Comparison of ENCODE assay signal across 24 cellular contexts in genomic region chr11:28195449-28195848, GRCh38.
DNase-seq lines count a peak whose midpoint lies in the region; ATAC-seq, FAIRE-seq and TF ChIP-seq lines count a peak whose summit lies in the region.
"Had no signal": no experiment of that assay in that cellular context is flagged by ENCODE, and none has a peak within 500 bp of the region (broad histone marks: within the 10 kb centered on the region; RNA-seq: fewer than 3 reads in every experiment).

No MANE protein-coding gene starts in this region.

- H3K9me3 ChIP-seq in SJSA1 (replicated peaks): no peaks in the 10 kb centered on the region
- no peaks in the 10 kb centered on the region for H3K9me3 ChIP-seq in astrocyte (ENCODE audit: insufficient read depth, low read depth, low read length)
- no peaks in the 10 kb centered on the region for H3K9me3 ChIP-seq in mammary epithelial cell (replicated peaks; ENCODE audit: insufficient read depth, low read length)

- H3K79me2 ChIP-seq in astrocyte (ENCODE audit: insufficient read depth, low read length) (no peaks in the 10 kb centered on the region), mammary epithelial cell (ENCODE audit: insufficient read depth, low read length) (no peaks in the 10 kb centered on the region)

- in situ Hi-C loops in mammary epithelial cell (cut with MboI; ENCODE audit: low sequenced_read_pairs in 2 of 2): no loop called here

- peak; percentile 50 for FAIRE-seq in astrocyte (lab: Jason Lieb, UNC)
- FAIRE-seq: A549, D721Med, GM12891, GM19239 had no signal

- no peak overlapping the region for H3K4me2 ChIP-seq in astrocyte (ENCODE audit: low read length)
- H3K4me2 ChIP-seq in mammary epithelial cell (ENCODE audit: insufficient read depth, low read depth, low read length): no peak overlapping the region
- H3K4me2 ChIP-seq: A549; BLaER1 treated with 17β-estradiol and CSF1 and Interleukin-3, amounts not matched to agents 10 nM and 100 nM had no signal

- H3K4me3 ChIP-seq in SJSA1: no peak overlapping the region
- H3K4me3 ChIP-seq in astrocyte (ENCODE audit: insufficient read depth, low read depth, low read length): no peak overlapping the region
- H3K4me3 ChIP-seq in mammary epithelial cell (replicated peaks in 1 of 3; ENCODE audit: insufficient read depth in 1 of 3, low read depth in 2 of 3, low read length in 3 of 3): no peak overlapping the region
- H3K4me3 ChIP-seq: A549; BLaER1 treated with 17β-estradiol and CSF1 and Interleukin-3, amounts not matched to agents 10 nM and 100 nM had no signal

- H3K36me3 ChIP-seq in SJSA1: peaks cover 10% of the 10 kb centered on the region
- H3K36me3 ChIP-seq in astrocyte (ENCODE audit: insufficient read depth, low read length): no peaks in the 10 kb centered on the region
- H3K36me3 ChIP-seq in mammary epithelial cell (ENCODE audit: insufficient read depth, low read length): no peaks in the 10 kb centered on the region

- H3K36me3 Mint-ChIP-seq in HFFc6 (ENCODE audit: low read depth): peaks cover 43% of the 10 kb centered on the region
- H3K36me3 Mint-ChIP-seq in astrocyte (ENCODE audit: low read depth, unreplicated experiment): peaks cover 4% of the 10 kb centered on the region

- 95% methylated on average over 2 of the region's 2 CpGs for WGBS in mammary epithelial cell (ENCODE audit: low coverage, missing lambda C conversion rate)

- no TSS peak for BruUV-seq in mammary epithelial cell (replicated peaks; lab: Mats Ljungman, UMichigan)

- DNase-seq in EH (ENCODE audit: low read depth) (peak; percentile 42), HFFc6 (peak; percentile 29), SJSA1 (ENCODE audit: low read depth in 1 of 2, low spot score in 2 of 2) (peak in 1 of 2 experiments; percentile 69), astrocyte (ENCODE audit: low read depth) (no peak), mammary epithelial cell (no peak), SW 1271 (lab: John Stamatoyannopoulos, UW) (no peak)
- DNase-seq in activated CD4-positive, alpha-beta T cell treated with anti-CD3 and anti-CD28 coated beads, Interleukin-2, amount 50 U/mL, for 1 hour: no peak
- no peak for DNase-seq in stimulated activated naive CD8-positive, alpha-beta T cell treated with anti-CD3 and anti-CD28 coated beads, Interleukin-15, Interleukin-2, amounts not matched to agents 100 U/mL and 50 U/mL, for 24 hours
- DNase-seq: AML-193; Caco-2; Calu3; CD4-positive, alpha-beta T cell; CD8-positive, alpha-beta T cell; DMS79 treated with DMSO at 0.1 percent for 48 hours; EL; GDM1 had no signal

- H3K27ac ChIP-seq in SJSA1 (peak overlapping the region; percentile 63), astrocyte (ENCODE audit: low read depth, low read length) (no peak overlapping the region), mammary epithelial cell (ENCODE audit: insufficient read depth, low read depth, low read length) (no peak overlapping the region)
- H3K27ac ChIP-seq: 22Rv1; A549; BLaER1 treated with 17β-estradiol and CSF1 and Interleukin-3, amounts not matched to agents 10 nM and 100 nM; C4-2B had no signal

- H3K27ac Mint-ChIP-seq in HFFc6 (peak overlapping the region; percentile 34; the same call in 1 of the 2 replicates), astrocyte (ENCODE audit: unreplicated experiment) (no peak overlapping the region)
- H3K27ac Mint-ChIP-seq: B cell; CD4-positive, alpha-beta T cell; CD8-positive, alpha-beta T cell had no signal

- CTCF ChIA-PET in mammary epithelial cell (lab: Charles Lee; ENCODE audit: low non-redundant PET): no interaction called here

- H2AFZ ChIP-seq in astrocyte (ENCODE audit: low read depth, low read length) (no peak overlapping the region), mammary epithelial cell (ENCODE audit: low read depth, low read length) (no peak overlapping the region)

- intact Hi-C loops in mammary epithelial cell (cut with micrococcal nuclease): no loop called here

- TF ChIP-seq CTCF in HFFc6 (IDR thresholded peaks at IDR 0.05): no peak
- TF ChIP-seq CTCF in astrocyte (IDR thresholded peaks at IDR 0.05; ENCODE audit: insufficient read depth, low read depth, low read length): no peak
- TF ChIP-seq CTCF in mammary epithelial cell (conservative IDR thresholded peaks at IDR 0.05 in 1 of 2, IDR thresholded peaks at IDR 0.05 in 1 of 2; ENCODE audit: extremely low read depth in 1 of 2, insufficient read depth in 1 of 2, low read depth in 1 of 2, low read length in 2 of 2): no peak

- peaks cover 18% of the 10 kb centered on the region for H3K4me1 ChIP-seq in SJSA1 (replicated peaks)
- H3K4me1 ChIP-seq in astrocyte (ENCODE audit: insufficient read depth, low read length): no peaks in the 10 kb centered on the region
- no peaks in the 10 kb centered on the region for H3K4me1 ChIP-seq in mammary epithelial cell (ENCODE audit: insufficient read depth, low read length)
- H3K4me1 ChIP-seq: A549; BLaER1 treated with 17β-estradiol and CSF1 and Interleukin-3, amounts not matched to agents 10 nM and 100 nM; Caco-2 had no signal

- H3K27me3 Mint-ChIP-seq in HFFc6 (ENCODE audit: insufficient read depth) (no peaks in the 10 kb centered on the region; the same call in 1 of the 2 replicates), astrocyte (ENCODE audit: low read depth, unreplicated experiment) (no peaks in the 10 kb centered on the region)
- H3K27me3 Mint-ChIP-seq: B cell; CD4-positive, alpha-beta T cell had no signal

- H3K27me3 ChIP-seq in SJSA1 (replicated peaks) (no peaks in the 10 kb centered on the region), astrocyte (ENCODE audit: insufficient read depth, low read length) (no peaks in the 10 kb centered on the region), mammary epithelial cell (ENCODE audit: insufficient read depth, low read length) (no peaks in the 10 kb centered on the region)
- H3K27me3 ChIP-seq: BLaER1 treated with 17β-estradiol and CSF1 and Interleukin-3, amounts not matched to agents 10 nM and 100 nM had no signal

- dilution Hi-C loops in mammary epithelial cell (cut with HindIII; ENCODE audit: low sequenced_read_pairs): no loop called here

- no peak for ATAC-seq in stimulated activated naive CD8-positive, alpha-beta T cell treated with anti-CD3 and anti-CD28 coated beads, Interleukin-15, Interleukin-2, amounts not matched to agents 100 U/mL and 50 U/mL, for 24 hours
- ATAC-seq: A549; CD8-positive, alpha-beta T cell had no signal

- H3K4me1 Mint-ChIP-seq in HFFc6 (ENCODE audit: low read depth): peaks cover 19% of the 10 kb centered on the region
- no peaks in the 10 kb centered on the region for H3K4me1 Mint-ChIP-seq in astrocyte (ENCODE audit: low read depth, unreplicated experiment)
- H3K4me1 Mint-ChIP-seq: B cell had no signal

- H3K9ac ChIP-seq in astrocyte (ENCODE audit: low read length) (no peak overlapping the region), mammary epithelial cell (ENCODE audit: insufficient read depth, low read length) (no peak overlapping the region)
- H3K9ac ChIP-seq: BLaER1 treated with 17β-estradiol and CSF1 and Interleukin-3, amounts not matched to agents 10 nM and 100 nM had no signal

- no peaks in the 10 kb centered on the region for H4K20me1 ChIP-seq in astrocyte (ENCODE audit: insufficient read depth, low read length)
- no peaks in the 10 kb centered on the region for H4K20me1 ChIP-seq in mammary epithelial cell (ENCODE audit: insufficient read depth, low read length)
- H4K20me1 ChIP-seq: BLaER1 treated with 17β-estradiol and CSF1 and Interleukin-3, amounts not matched to agents 10 nM and 100 nM had no signal

- H3K9me3 Mint-ChIP-seq in HFFc6: peaks cover 9% of the 10 kb centered on the region
- peaks cover 5% of the 10 kb centered on the region for H3K9me3 Mint-ChIP-seq in astrocyte (ENCODE audit: unreplicated experiment)

- H3K4me3 Mint-ChIP-seq in HFFc6: peak overlapping the region; percentile 4; the same call in 1 of the 2 replicates
- H3K4me3 Mint-ChIP-seq in astrocyte (ENCODE audit: unreplicated experiment): no peak overlapping the region
- H3K4me3 Mint-ChIP-seq: B cell; CD4-positive, alpha-beta T cell; CD8-positive, alpha-beta T cell had no signal

Comparison
In these comparisons a context has a peak if more than half of its experiments do, and no peak if none do; other contexts are left out.
1. DNase-seq: peak in EH (single experiment) and HFFc6 (single experiment); none in astrocyte (single experiment), mammary epithelial cell (single experiment), activated CD4-positive, alpha-beta T cell treated with anti-CD3 and anti-CD28 coated beads, Interleukin-2, amount 50 U/mL, for 1 hour (single experiment), stimulated activated naive CD8-positive, alpha-beta T cell treated with anti-CD3 and anti-CD28 coated beads, Interleukin-15, Interleukin-2, amounts not matched to agents 100 U/mL and 50 U/mL, for 24 hours (single experiment) and SW 1271 (0 of 2).